In the genomic region with DNA sequence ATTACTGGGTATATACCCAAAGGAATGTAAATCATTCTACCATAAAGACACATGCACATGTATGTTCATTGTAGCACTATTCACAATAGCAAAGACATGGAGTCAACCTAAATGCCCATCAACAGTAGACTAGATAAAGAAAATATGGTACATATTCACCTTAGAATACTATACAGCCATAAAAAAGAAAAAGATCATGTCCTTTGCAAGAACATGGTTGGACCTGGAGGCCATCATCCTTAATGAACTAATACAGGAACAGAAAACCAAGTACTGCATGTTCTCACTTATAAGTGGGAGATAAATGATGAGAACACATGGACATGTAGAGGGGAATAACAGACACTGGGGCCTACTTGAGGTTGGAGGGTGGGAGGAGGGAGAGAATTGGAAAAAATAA, we compare ENCODE assay signal across 2 cellular contexts.
DNase-seq lines count a peak whose midpoint lies in the region; ATAC-seq, FAIRE-seq and TF ChIP-seq lines count a peak whose summit lies in the region.
"Not testable (repeated sequence)": the region's sequence is repeated elsewhere in the genome, so short reads cannot be mapped to it uniquely, and the experiment has no call there.

No MANE protein-coding gene starts in this region.

- not testable (repeated sequence) for BruUV-seq in K562 (replicated peaks; lab: Mats Ljungman, UMichigan)

- H3K4me3 ChIP-seq in HEK293 (ENCODE audit: low read depth, low read length); K562: not testable (repeated sequence)

- H3K9me1 ChIP-seq in K562 (ENCODE audit: control insufficient read depth, insufficient read depth, low read length): not testable (repeated sequence)

- CTCF ChIA-PET in HEK293 (lab: Yijun Ruan, JAX): interaction anchor here (0.6 kb wide), 1 partner anchor 159 kb away, joined by 4 read pairs; no protein-coding TSS in a partner anchor
- CTCF ChIA-PET in K562 (lab: Yijun Ruan, JAX; ENCODE audit: low intra/inter-chr PET ratio): not testable (repeated sequence)

- not testable (repeated sequence) for TF ChIP-seq CTCF in HEK293 (tag by site-specific recombination; IDR thresholded peaks at IDR 0.05); K562 (IDR thresholded peaks at IDR 0.05 in 2 of 3, conservative IDR thresholded peaks at IDR 0.05 in 1 of 3; ENCODE audit: insufficient read depth in 2 of 3, low read depth in 1 of 3, low read length in 3 of 3)

- in situ Hi-C loops in K562 (cut with MboI): not testable (repeated sequence)

- POLR2A ChIA-PET in HEK293 (lab: Yijun Ruan, JAX); K562 (lab: Yijun Ruan, JAX): not testable (repeated sequence)

- H3K9me3 ChIP-seq in HEK293 (ENCODE audit: control insufficient read depth, insufficient read depth, low read depth, low read length); K562 (replicated peaks; ENCODE audit: control insufficient read depth, insufficient read depth, low read depth, low read length): not testable (repeated sequence)

- H2AFZ ChIP-seq in K562 (ENCODE audit: low read depth, low read length): not testable (repeated sequence)

- ATAC-seq in K562: not testable (repeated sequence)

- TF ChIP-seq EP300 in K562 (IDR thresholded peaks at IDR 0.05; ENCODE audit: low read length): not testable (repeated sequence)

- not testable (repeated sequence) for TF ChIP-seq RAD21 in K562 (CRISPR knock-in tag; conservative IDR thresholded peaks at IDR 0.05 in 1 of 2, IDR thresholded peaks at IDR 0.05 in 1 of 2)

- H3K79me2 ChIP-seq in K562 (ENCODE audit: control insufficient read depth, insufficient read depth, low read length): not testable (repeated sequence)

- H3K27ac ChIP-seq in HEK293 (ENCODE audit: extremely low read depth, low read depth, low read length); K562 (ENCODE audit: extremely low read depth, low read depth, low read length): not testable (repeated sequence)

- H3K9ac ChIP-seq in K562 (ENCODE audit: insufficient read depth in 1 of 2, low read depth in 2 of 2, low read length in 2 of 2): not testable (repeated sequence)

- H3K27me3 ChIP-seq in K562 (ENCODE audit: control insufficient read depth in 2 of 2, insufficient read depth in 2 of 2, low read length in 2 of 2): not testable (repeated sequence)

- not testable (repeated sequence) for FAIRE-seq in K562 (lab: Jason Lieb, UNC)

- H3K4me2 ChIP-seq in K562 (ENCODE audit: insufficient read depth, low read length): not testable (repeated sequence)

- not testable (repeated sequence) for DNase-seq in K562 (ENCODE audit: extremely low read depth in 1 of 4, low spot score in 3 of 4)

- intact Hi-C loops in K562 (cut with micrococcal nuclease): not testable (repeated sequence)

- H3K4me1 ChIP-seq in HEK293 (ENCODE audit: control insufficient read depth, insufficient read depth, low read length); K562 (replicated peaks in 1 of 2; ENCODE audit: control insufficient read depth in 2 of 2, insufficient read depth in 2 of 2, low read length in 2 of 2): not testable (repeated sequence)

- not testable (repeated sequence) for TF ChIP-seq POLR2A in K562 (conservative IDR thresholded peaks at IDR 0.05)

- not testable (repeated sequence) for H3K36me3 ChIP-seq in HEK293 (ENCODE audit: control insufficient read depth in 2 of 2, insufficient read depth in 1 of 2, low read length in 2 of 2); K562 (ENCODE audit: control insufficient read depth, insufficient read depth, low read length)

- H4K20me1 ChIP-seq in K562 (replicated peaks; ENCODE audit: control insufficient read depth, insufficient read depth, low read length): not testable (repeated sequence)

TF ChIP-seq in HEK293, 187 proteins besides CTCF, POLR2A, EP300 and RAD21:
- peak; percentile 55; the same call in 1 of the 2 replicates for TF ChIP-seq ZNF146 (tag by site-specific recombination; IDR thresholded peaks at IDR 0.05)

TF ChIP-seq in K562, 482 proteins besides CTCF, POLR2A, EP300 and RAD21:
- TF ChIP-seq ZNF146 (CRISPR knock-in tag; IDR thresholded peaks at IDR 0.05; ENCODE audit: unreplicated experiment): peak; percentile 77
